Comparison of ENCODE assay signal across 18 cellular contexts in the genomic region with DNA sequence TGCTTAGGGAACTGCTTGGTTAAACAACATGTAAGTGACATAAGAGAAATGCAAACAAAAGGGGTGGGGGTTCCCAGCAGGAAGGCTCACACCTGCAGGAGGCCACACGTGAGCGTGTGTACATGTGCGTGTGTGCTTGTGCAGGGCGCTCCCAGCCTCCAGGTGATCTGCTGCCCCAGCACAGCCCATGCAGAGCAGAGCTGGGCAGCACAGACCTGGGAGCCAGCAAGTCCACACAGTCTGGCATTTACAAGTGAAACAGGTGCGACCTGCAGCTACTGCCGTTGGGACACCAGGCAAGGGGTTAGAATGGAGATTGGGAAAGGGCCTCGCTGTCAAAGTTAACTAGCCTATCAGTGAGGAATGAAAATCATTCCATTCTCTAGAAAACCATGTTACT. TPM values are rescaled to one million over a fixed set of nuclear protein-coding genes. Genes with fewer than 3 reads are reported as not detected.
DNase-seq lines count a peak whose midpoint lies in the region; ATAC-seq and TF ChIP-seq lines count a peak whose summit lies in the region.
"Had no signal": no experiment of that assay in that cellular context is flagged by ENCODE, and none has a peak within 500 bp of the region (broad histone marks: within the 10 kb centered on the region; RNA-seq: fewer than 3 reads in every experiment).

No MANE protein-coding gene starts in this region.

- H3K4me3 Mint-ChIP-seq in natural killer cell = no peak overlapping the region
- H3K4me3 Mint-ChIP-seq: activated T-cell treated with anti-CD3 and anti-CD28 coated beads, Interleukin-2, amount 50 U/mL, for 4 hours; H9 had no signal

- peak; percentile 86 for DNase-seq in COLO668 (lab: John Stamatoyannopoulos, UW; ENCODE audit: unreplicated experiment)
- DNase-seq in NCI-H146 treated with DMSO at 0.1 percent for 48 hours (lab: John Stamatoyannopoulos, UW; ENCODE audit: unreplicated experiment) = peak; percentile 89
- DNase-seq in SHP77 treated with DMSO at 0.1 percent for 48 hours (lab: John Stamatoyannopoulos, UW) = peak; percentile 48
- peak; percentile 76 to 87 (median 81) for DNase-seq in mucosa of descending colon
- DNase-seq in natural killer cell = no peak
- DNase-seq in NCI-H82 treated with DMSO at 0.1 percent for 48 hours (lab: John Stamatoyannopoulos, UW; ENCODE audit: unreplicated experiment) = no peak
- no peak for DNase-seq in GM13976 (ENCODE audit: low spot score)
- DNase-seq: activated CD4-positive, alpha-beta T cell treated with anti-CD3 and anti-CD28 coated beads for 48 hours; activated T-cell treated with anti-CD3 and anti-CD28 coated beads, Interleukin-2, amount 50 U/mL, for 4 hours; H9; hippocampal formation; Karpas-422; left ventricle myocardium superior; right lobe of liver; stimulated activated CD4-positive, alpha-beta T cell treated with anti-CD3 and anti-CD28 coated beads, Interleukin-4, amount 100 ng/mL, for 4 hours; stimulated activated naive CD4-positive, alpha-beta T cell had no signal

- peaks cover 19% of the 10 kb centered on the region for H3K4me1 ChIP-seq in mucosa of descending colon (ENCODE audit: low read depth)

- H3K4me1 Mint-ChIP-seq in natural killer cell = peaks cover 0 to 6% of the 10 kb centered on the region in 2 donors

- in situ Hi-C loops in GM13976 (cut with MboI; ENCODE audit: low sequenced_read_pairs, unreplicated experiment) = no loop called here

- H3K4me3 ChIP-seq in mucosa of descending colon = no peak overlapping the region
- H3K4me3 ChIP-seq: esophagus muscularis mucosa, right lobe of liver had no signal

- H3K36me3 Mint-ChIP-seq in natural killer cell = no peaks in the 10 kb centered on the region

- peak overlapping the region in 1 of 2 donors; percentile 27 for H3K27ac Mint-ChIP-seq in natural killer cell
- H3K27ac Mint-ChIP-seq: H9 had no signal

- no peaks in the 10 kb centered on the region for H3K9me3 Mint-ChIP-seq in natural killer cell
- H3K9me3 Mint-ChIP-seq: activated T-cell treated with anti-CD3 and anti-CD28 coated beads, Interleukin-2, amount 50 U/mL, for 4 hours; H9 had no signal

- intact Hi-C loops in mucosa of descending colon (cut with DNase I, micrococcal nuclease) = no loop called here
- intact Hi-C loops in natural killer cell (cut with micrococcal nuclease) = no loop called here

- H3K27me3 Mint-ChIP-seq in natural killer cell (ENCODE audit: low read depth in 2 of 2) = no peaks in the 10 kb centered on the region

- TF ChIP-seq CTCF in mucosa of descending colon (IDR thresholded peaks at IDR 0.05) (no peak), natural killer cell (IDR thresholded peaks at IDR 0.05) (no peak), GM13976 (IDR thresholded peaks at IDR 0.05; ENCODE audit: borderline replicate concordance, control extremely low read depth, extremely low read depth, insufficient read depth, missing control alignments) (no peak)

- no peaks in the 10 kb centered on the region for H3K9me3 ChIP-seq in mucosa of descending colon
- H3K9me3 ChIP-seq: esophagus muscularis mucosa, right lobe of liver had no signal

- ATAC-seq in mucosa of descending colon (peak; percentile 96), natural killer cell (no peak), HG03354 (IDR thresholded peaks at IDR 0.05; ENCODE audit: poor library complexity, severe bottlenecking, unreplicated experiment) (no peak)
- ATAC-seq: activated T-cell treated with anti-CD3 and anti-CD28 coated beads, Interleukin-2, amount 50 U/mL, for 4 hours; left ventricle myocardium superior had no signal

- H3K36me3 ChIP-seq in mucosa of descending colon (ENCODE audit: low read depth) = no peaks in the 10 kb centered on the region

RNA-seq across cellular contexts. Expression of a gene that starts 41.8 kb away (rescaled TPM):
- total RNA-seq in mucosa of descending colon (10 to 100 TPM; 44.8 to 83.3 (median 55.6) TPM), natural killer cell (10 to 100 TPM in 1 of 3 donors, 1 to 10 TPM in 2; 9.2 to 15.4 (median 10.0) TPM)

Comparison
In these comparisons a context has a peak if more than half of its experiments do, and no peak if none do; other contexts are left out.
1. DNase-seq: peak in COLO668 (single experiment), NCI-H146 treated with DMSO at 0.1 percent for 48 hours (single experiment), SHP77 treated with DMSO at 0.1 percent for 48 hours (single experiment) and mucosa of descending colon (3 of 3); none in natural killer cell (single experiment), NCI-H82 treated with DMSO at 0.1 percent for 48 hours (single experiment) and GM13976 (single experiment).